In genomic region chr15:39685999-39686613, GRCh38 we compare ENCODE assay signal across 8 cellular contexts.
DNase-seq lines count a peak whose midpoint lies in the region; ATAC-seq and TF ChIP-seq lines count a peak whose summit lies in the region.

No MANE protein-coding gene starts in this region.

- TF ChIP-seq CTCF in activated CD8-positive, alpha-beta T cell treated with anti-CD3 and anti-CD28 coated beads for 36 hours (IDR thresholded peaks at IDR 0.05), result peak; percentile 96

- no peaks in the 10 kb centered on the region for H3K9me3 Mint-ChIP-seq in activated CD8-positive, alpha-beta T cell treated with anti-CD3 and anti-CD28 coated beads for 36 hours

- intact Hi-C loops in activated CD8-positive, alpha-beta T cell treated with anti-CD3 and anti-CD28 coated beads for 36 hours (cut with micrococcal nuclease), result loop anchor here (5.0 kb wide), 1 partner anchor 71 kb away; no protein-coding TSS in a partner anchor
- intact Hi-C loops in head of caudate nucleus (cut with DNase I), result loop anchor here (5.0 kb wide), 1 partner anchor 71 kb away; no protein-coding TSS in a partner anchor

- H3K27ac Mint-ChIP-seq in activated CD8-positive, alpha-beta T cell treated with anti-CD3 and anti-CD28 coated beads for 36 hours, result no peak overlapping the region

- H3K4me3 Mint-ChIP-seq in activated CD8-positive, alpha-beta T cell treated with anti-CD3 and anti-CD28 coated beads for 36 hours, result no peak overlapping the region

- no peaks in the 10 kb centered on the region for H3K4me1 Mint-ChIP-seq in activated CD8-positive, alpha-beta T cell treated with anti-CD3 and anti-CD28 coated beads for 36 hours (ENCODE audit: low read depth)

- H3K36me3 Mint-ChIP-seq in activated CD8-positive, alpha-beta T cell treated with anti-CD3 and anti-CD28 coated beads for 36 hours (ENCODE audit: low read depth), result no peaks in the 10 kb centered on the region

- DNase-seq in CMK (ENCODE audit: low read depth) (peak; percentile 31), NCI-H510A (lab: John Stamatoyannopoulos, UW) (peak; percentile 9), head of caudate nucleus (peak in 28 of 42 donors; percentile 7 to 78 (median 44)), retina (peak; percentile 72)
- DNase-seq in activated CD8-positive, alpha-beta T cell treated with anti-CD3 and anti-CD28 coated beads for 36 hours, result peak; percentile 51

- ATAC-seq in GM21723 (IDR thresholded peaks at IDR 0.05; ENCODE audit: unreplicated experiment) (peak; percentile 51), HG02571 (IDR thresholded peaks at IDR 0.05; ENCODE audit: unreplicated experiment) (no peak), HG03342 (IDR thresholded peaks at IDR 0.05; ENCODE audit: unreplicated experiment) (no peak)
- ATAC-seq in activated CD8-positive, alpha-beta T cell treated with anti-CD3 and anti-CD28 coated beads for 36 hours, result no peak

- POLR2A ChIA-PET in activated CD8-positive, alpha-beta T cell treated with anti-CD3 and anti-CD28 coated beads for 36 hours (lab: Charles Lee), result no interaction called here

- no peaks in the 10 kb centered on the region for H3K27me3 Mint-ChIP-seq in activated CD8-positive, alpha-beta T cell treated with anti-CD3 and anti-CD28 coated beads for 36 hours

- CTCF ChIA-PET in activated CD8-positive, alpha-beta T cell treated with anti-CD3 and anti-CD28 coated beads for 36 hours (lab: Charles Lee), result interaction anchor here (0.6 to 4.9 kb wide), 36 partner anchors 11 to 560 kb away, joined by 3 to 112 read pairs (median 4); partner anchors contain the start of gene THBS1

Comparison
In these comparisons a context has a peak if more than half of its experiments do, and no peak if none do; other contexts are left out.
1. DNase-seq: peak in every context shown above with its lines; median percentile 72 in retina; 51 in activated CD8-positive, alpha-beta T cell treated with anti-CD3 and anti-CD28 coated beads for 36 hours; 44 in head of caudate nucleus; 31 in CMK; 9 in NCI-H510A.